In the genomic region with DNA sequence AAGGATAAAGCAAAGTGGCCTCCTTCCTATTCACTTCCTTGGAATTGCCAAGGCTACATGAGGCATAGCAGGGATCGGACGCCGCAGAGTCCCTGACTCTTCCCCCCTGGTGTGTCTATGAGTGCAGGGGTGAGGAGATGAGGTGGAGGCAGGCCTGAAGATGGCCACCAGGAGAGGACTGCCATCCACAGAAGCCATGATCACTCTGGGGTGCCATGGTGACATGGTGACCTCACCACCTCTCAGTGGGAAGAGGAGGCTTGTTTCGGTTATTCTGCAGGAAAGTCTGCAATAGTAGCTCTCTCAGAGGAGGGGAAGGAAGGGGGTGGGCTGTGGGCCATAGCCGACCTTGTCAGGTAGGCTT, we compare ENCODE assay signal across 20 cellular contexts. TPM values are rescaled to one million over a fixed set of nuclear protein-coding genes. Genes with fewer than 3 reads are reported as not detected.
DNase-seq lines count a peak whose midpoint lies in the region; ATAC-seq and TF ChIP-seq lines count a peak whose summit lies in the region.
"Had no signal": no experiment of that assay in that cellular context is flagged by ENCODE, and none has a peak within 500 bp of the region (broad histone marks: within the 10 kb centered on the region; RNA-seq: fewer than 3 reads in every experiment).

No MANE protein-coding gene starts in this region.

- H3K27ac Mint-ChIP-seq in activated T-helper 2 cell treated with anti-CD3 and anti-CD28 coated beads, Interferon-gamma antibody, Interleukin-2, Interleukin-4, amounts not matched to agents 10 μg/mL and 5 μg/mL and 100 μg/mL, durations not matched to agents 14 hours and 24 hours and 36 hours: no peak overlapping the region
- H3K27ac Mint-ChIP-seq: GM23338; natural killer cell treated with Interleukin-12 subunit alpha and Interleukin-12 subunit beta and Interleukin-15 and Interleukin-18, amount 100 ng/mL, for 72 hours; stimulated activated naive CD8-positive, alpha-beta T cell treated with anti-CD3 and anti-CD28 coated beads, Interleukin-15, amount 100 ng/mL, for 72 hours had no signal

- peak; percentile 45 for ATAC-seq in sciatic nerve
- no peak for ATAC-seq in HG03457 (IDR thresholded peaks at IDR 0.05; ENCODE audit: unreplicated experiment)
- no peak for ATAC-seq in GM19351 (IDR thresholded peaks at IDR 0.05; ENCODE audit: unreplicated experiment)
- ATAC-seq: GM23338; K562; natural killer cell treated with Interleukin-12 subunit alpha and Interleukin-12 subunit beta and Interleukin-15 and Interleukin-18, amount 100 ng/mL, for 72 hours; stimulated activated naive CD8-positive, alpha-beta T cell treated with anti-CD3 and anti-CD28 coated beads, Interleukin-15, amount 100 ng/mL, for 72 hours had no signal

- H3K27me3 Mint-ChIP-seq in activated T-helper 2 cell treated with anti-CD3 and anti-CD28 coated beads, Interferon-gamma antibody, Interleukin-2, Interleukin-4, amounts not matched to agents 10 μg/mL and 5 μg/mL and 100 μg/mL, durations not matched to agents 14 hours and 24 hours and 36 hours (ENCODE audit: low read depth): no peaks in the 10 kb centered on the region
- H3K27me3 Mint-ChIP-seq: natural killer cell treated with Interleukin-12 subunit alpha and Interleukin-12 subunit beta and Interleukin-15 and Interleukin-18, amount 100 ng/mL, for 72 hours; stimulated activated naive CD8-positive, alpha-beta T cell treated with anti-CD3 and anti-CD28 coated beads, Interleukin-15, amount 100 ng/mL, for 72 hours had no signal

- TF ChIP-seq CTCF in C4-2B (conservative IDR thresholded peaks at IDR 0.05): no peak
- no peak for TF ChIP-seq CTCF in VCaP (conservative IDR thresholded peaks at IDR 0.05)
- no peak for TF ChIP-seq CTCF in right atrium auricular region (IDR thresholded peaks at IDR 0.05)

- H3K27ac ChIP-seq in C4-2B (peak overlapping the region; percentile 76), VCaP (peak overlapping the region; percentile 79), right atrium auricular region (peak overlapping the region; percentile 79 to 80)
- H3K27ac ChIP-seq: colonic mucosa, PC-9 had no signal

- no peaks in the 10 kb centered on the region for H3K4me1 Mint-ChIP-seq in activated T-helper 2 cell treated with anti-CD3 and anti-CD28 coated beads, Interferon-gamma antibody, Interleukin-2, Interleukin-4, amounts not matched to agents 10 μg/mL and 5 μg/mL and 100 μg/mL, durations not matched to agents 14 hours and 24 hours and 36 hours (ENCODE audit: low read depth)
- H3K4me1 Mint-ChIP-seq: stimulated activated naive CD8-positive, alpha-beta T cell treated with anti-CD3 and anti-CD28 coated beads, Interleukin-15, amount 100 ng/mL, for 72 hours had no signal

- no peak for DNase-seq in right atrium auricular region (ENCODE audit: low spot score)
- DNase-seq in sciatic nerve (ENCODE audit: low spot score): no peak
- no peak for DNase-seq in activated T-helper 2 cell treated with anti-CD3 and anti-CD28 coated beads, Interferon-gamma antibody, Interleukin-2, Interleukin-4, amounts not matched to agents 10 μg/mL and 5 μg/mL and 100 μg/mL, durations not matched to agents 14 hours and 24 hours and 36 hours (ENCODE audit: low spot score)
- no peak for DNase-seq in cerebellum (ENCODE audit: low spot score)
- DNase-seq: activated CD4-positive, alpha-beta T cell treated with anti-CD3 and anti-CD28 coated beads for 4 hours; activated naive CD4-positive, alpha-beta T cell; colonic mucosa; mammary epithelial cell; NCI-H1048; NCI-H774; PC-9; stimulated activated naive CD8-positive, alpha-beta T cell treated with anti-CD3 and anti-CD28 coated beads, Interleukin-15, amount 100 ng/mL, for 72 hours; T1000 had no signal

- H3K36me3 ChIP-seq in right atrium auricular region: peaks cover 4% of the 10 kb centered on the region
- H3K36me3 ChIP-seq: colonic mucosa had no signal

- no peak overlapping the region for H3K4me3 Mint-ChIP-seq in activated T-helper 2 cell treated with anti-CD3 and anti-CD28 coated beads, Interferon-gamma antibody, Interleukin-2, Interleukin-4, amounts not matched to agents 10 μg/mL and 5 μg/mL and 100 μg/mL, durations not matched to agents 14 hours and 24 hours and 36 hours (ENCODE audit: low read depth)
- H3K4me3 Mint-ChIP-seq: GM23338; natural killer cell treated with Interleukin-12 subunit alpha and Interleukin-12 subunit beta and Interleukin-15 and Interleukin-18, amount 100 ng/mL, for 72 hours; stimulated activated naive CD8-positive, alpha-beta T cell treated with anti-CD3 and anti-CD28 coated beads, Interleukin-15, amount 100 ng/mL, for 72 hours had no signal

- no peaks in the 10 kb centered on the region for H3K9me3 ChIP-seq in right atrium auricular region
- H3K9me3 ChIP-seq: colonic mucosa had no signal

- H3K4me1 ChIP-seq in right atrium auricular region: peaks cover 0 to 31% of the 10 kb centered on the region in 2 donors
- H3K4me1 ChIP-seq: colonic mucosa had no signal

- peaks cover 8% of the 10 kb centered on the region for H3K36me3 Mint-ChIP-seq in activated T-helper 2 cell treated with anti-CD3 and anti-CD28 coated beads, Interferon-gamma antibody, Interleukin-2, Interleukin-4, amounts not matched to agents 10 μg/mL and 5 μg/mL and 100 μg/mL, durations not matched to agents 14 hours and 24 hours and 36 hours (ENCODE audit: low read depth)

- H3K9me3 Mint-ChIP-seq in activated T-helper 2 cell treated with anti-CD3 and anti-CD28 coated beads, Interferon-gamma antibody, Interleukin-2, Interleukin-4, amounts not matched to agents 10 μg/mL and 5 μg/mL and 100 μg/mL, durations not matched to agents 14 hours and 24 hours and 36 hours: no peaks in the 10 kb centered on the region
- H3K9me3 Mint-ChIP-seq: GM23338; natural killer cell treated with Interleukin-12 subunit alpha and Interleukin-12 subunit beta and Interleukin-15 and Interleukin-18, amount 100 ng/mL, for 72 hours; stimulated activated naive CD8-positive, alpha-beta T cell treated with anti-CD3 and anti-CD28 coated beads, Interleukin-15, amount 100 ng/mL, for 72 hours had no signal

- intact Hi-C loops in sciatic nerve (cut with DNase I): no loop called here
- intact Hi-C loops in activated T-helper 2 cell treated with anti-CD3 and anti-CD28 coated beads, Interferon-gamma antibody, Interleukin-2, Interleukin-4, amounts not matched to agents 10 μg/mL and 5 μg/mL and 100 μg/mL, durations not matched to agents 14 hours and 24 hours and 36 hours (cut with micrococcal nuclease): no loop called here

- H3K4me3 ChIP-seq in right atrium auricular region: no peak overlapping the region
- H3K4me3 ChIP-seq: colonic mucosa, GM23338, K562, PC-9 had no signal

- no peaks in the 10 kb centered on the region for H3K27me3 ChIP-seq in right atrium auricular region
- H3K27me3 ChIP-seq: colonic mucosa had no signal

RNA-seq across cellular contexts. Expression of gene LIMD1, which starts 57.0 kb away (rescaled TPM):
- total RNA-seq in right atrium auricular region (10 to 100 TPM; 15.8 to 19.4 TPM), sciatic nerve (52.0 TPM), cerebellum (11.6 TPM)
- 42.3 and 43.2 TPM in 2 replicates for total RNA-seq in activated T-helper 2 cell treated with anti-CD3 and anti-CD28 coated beads, Interferon-gamma antibody, Interleukin-2, Interleukin-4, amounts not matched to agents 10 μg/mL and 5 μg/mL and 100 μg/mL, durations not matched to agents 14 hours and 24 hours and 36 hours
